Comparison of ENCODE assay signal across 17 cellular contexts in the genomic region with DNA sequence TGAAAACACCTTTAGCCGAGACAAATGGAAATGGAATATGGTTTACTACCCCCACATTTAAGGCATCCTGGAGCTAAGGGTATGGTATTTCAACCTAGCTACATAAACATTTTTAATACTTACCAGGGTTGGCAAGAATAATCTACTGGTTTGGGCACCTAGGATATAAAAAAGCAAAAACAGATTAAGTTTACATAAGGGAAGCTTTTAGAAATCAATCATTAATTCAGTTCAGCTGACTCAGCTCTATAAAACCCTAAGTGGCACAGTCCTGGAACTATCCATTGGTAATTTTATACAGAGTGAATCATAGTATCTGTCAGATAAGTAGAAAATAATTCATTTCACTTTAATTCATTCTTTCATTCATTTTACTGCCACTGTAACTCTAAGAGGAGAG.
"Had no signal": no experiment of that assay in that cellular context is flagged by ENCODE, and none has a peak within 500 bp of the region (broad histone marks: within the 10 kb centered on the region; RNA-seq: fewer than 3 reads in every experiment).

No MANE protein-coding gene starts in this region.

- FAIRE-seq: kidney had no signal

- H3K27me3 ChIP-seq: cardiac muscle cell, testis, vagina had no signal

- DNase-seq: activated CD4-positive, alpha-beta T cell treated with anti-CD3 and anti-CD28 coated beads, Interleukin-2, amount 10 ng/mL, durations not matched to agents 24 days and 14 days; activated CD8-positive, alpha-beta T cell treated with anti-CD3 and anti-CD28 coated beads for 36 hours; activated gamma-delta T cell; activated naive CD4-positive, alpha-beta T cell treated with anti-CD3 and anti-CD28 coated beads, Interleukin-2, amount 50 U/mL, for 16 hours; activated naive CD8-positive, alpha-beta T cell treated with anti-CD3 and anti-CD28 coated beads, Interleukin-2, amount 50 U/mL, for 24 hours; effector CD4-positive, alpha-beta T cell; erythroblast; foreskin fibroblast; kidney; left ventricle myocardium inferior; midbrain; stimulated activated CD4-positive, alpha-beta T cell treated with anti-CD3 and anti-CD28 coated beads, Interleukin-2, amount 100 ng/mL, for 24 hours; stimulated activated naive CD4-positive, alpha-beta T cell; testis had no signal

- H3K36me3 ChIP-seq: cardiac muscle cell, left ventricle myocardium inferior, vagina had no signal

- ATAC-seq: activated CD8-positive, alpha-beta T cell treated with anti-CD3 and anti-CD28 coated beads for 36 hours; activated naive CD8-positive, alpha-beta T cell treated with anti-CD3 and anti-CD28 coated beads, Interleukin-2, amount 50 U/mL, for 24 hours; natural killer cell treated with Interleukin-12 subunit alpha and Interleukin-12 subunit beta and Interleukin-15 and Interleukin-18, amount 100 ng/mL, for 72 hours had no signal

- H3K9me3 ChIP-seq: testis, vagina had no signal

- H3K27ac ChIP-seq: cardiac muscle cell, left ventricle myocardium inferior, testis, vagina had no signal

- H3K4me3 ChIP-seq: cardiac muscle cell, left ventricle myocardium inferior, testis, vagina had no signal

- H3K4me1 ChIP-seq: left ventricle myocardium inferior, testis, vagina had no signal
